7 cellular contexts compared by ENCODE assay signal in the genomic region with DNA sequence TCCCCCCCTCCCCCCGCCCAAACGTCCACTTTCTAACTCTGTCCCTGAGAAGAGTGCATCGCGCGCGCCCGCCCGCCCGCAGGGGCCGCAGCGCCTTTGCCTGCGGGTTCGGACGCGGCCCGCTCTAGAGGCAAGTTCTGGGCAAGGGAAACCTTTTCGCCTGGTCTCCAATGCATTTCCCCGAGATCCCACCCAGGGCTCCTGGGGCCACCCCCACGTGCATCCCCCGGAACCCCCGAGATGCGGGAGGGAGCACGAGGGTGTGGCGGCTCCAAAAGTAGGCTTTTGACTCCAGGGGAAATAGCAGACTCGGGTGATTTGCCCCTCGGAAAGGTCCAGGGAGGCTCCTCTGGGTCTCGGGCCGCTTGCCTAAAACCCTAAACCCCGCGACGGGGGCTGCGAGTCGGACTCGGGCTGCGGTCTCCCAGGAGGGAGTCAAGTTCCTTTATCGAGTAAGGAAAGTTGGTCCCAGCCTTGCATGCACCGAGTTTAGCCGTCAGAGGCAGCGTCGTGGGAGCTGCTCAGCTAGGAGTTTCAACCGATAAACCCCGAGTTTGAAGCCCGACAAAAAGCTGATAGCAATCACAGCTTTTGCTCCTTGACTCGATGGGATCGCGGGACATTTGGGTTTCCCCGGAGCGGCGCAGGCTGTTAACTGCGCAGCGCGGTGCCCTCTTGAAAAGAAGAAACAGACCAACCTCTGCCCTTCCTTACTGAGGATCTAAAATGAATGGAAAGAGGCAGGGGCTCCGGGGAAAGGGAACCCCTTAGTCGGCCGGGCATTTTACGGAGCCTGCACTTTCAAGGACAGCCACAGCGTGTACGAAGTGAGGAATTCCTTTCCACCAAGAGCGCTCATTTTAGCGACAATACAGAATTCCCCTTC.
DNase-seq lines count a peak whose midpoint lies in the region; ATAC-seq lines count a peak whose summit lies in the region.

No MANE protein-coding gene starts in this region.

- H3K27ac ChIP-seq in HUES64 (ENCODE audit: low read depth, low read length) = no peak overlapping the region

- H3K9ac ChIP-seq in HUES64 (ENCODE audit: low read depth, low read length) = peak overlapping the region; percentile 9; the same call in 1 of the 2 replicates

- H3K36me3 ChIP-seq in HUES64 (ENCODE audit: insufficient read depth, low read length) = no peaks in the 10 kb centered on the region

- H3K4me1 ChIP-seq in HUES64 (ENCODE audit: insufficient read depth, low read length) = peaks cover 14% of the 10 kb centered on the region

- peaks cover 84% of the 10 kb centered on the region for H3K27me3 ChIP-seq in HUES64 (ENCODE audit: insufficient read depth, low read length)

- H3K9me3 ChIP-seq in HUES64 (ENCODE audit: insufficient read depth, low read depth, low read length) = no peaks in the 10 kb centered on the region

- ATAC-seq in Right ventricle myocardium superior (ENCODE audit: poor library complexity) (no peak), HG03520 (IDR thresholded peaks at IDR 0.05; ENCODE audit: unreplicated experiment) (no peak), GM18498 (IDR thresholded peaks at IDR 0.05; ENCODE audit: unreplicated experiment) (no peak)

- intact Hi-C loops in Right ventricle myocardium superior (cut with DNase I) (no loop called here), posterior vena cava (cut with DNase I) (loop anchor here in 1 of 2 donors (10.0 kb wide), 1 partner anchor 954 kb away; no protein-coding TSS in a partner anchor)

- under 1% methylated on average over 58 of the region's 60 CpGs for WGBS in HUES64

- H3K4me3 ChIP-seq in HUES64 (ENCODE audit: low read length) = peak overlapping the region; percentile 62

- DNase-seq in activated CD8-positive, alpha-beta memory T cell treated with anti-CD3 and anti-CD28 coated beads, Interleukin-2, amount 50 U/mL, for 4 hours = peak; percentile 22
- DNase-seq in Right ventricle myocardium superior (peak; percentile 51), posterior vena cava (ENCODE audit: low spot score) (peak; percentile 84), 8988T (no peak)
